In the genomic region with DNA sequence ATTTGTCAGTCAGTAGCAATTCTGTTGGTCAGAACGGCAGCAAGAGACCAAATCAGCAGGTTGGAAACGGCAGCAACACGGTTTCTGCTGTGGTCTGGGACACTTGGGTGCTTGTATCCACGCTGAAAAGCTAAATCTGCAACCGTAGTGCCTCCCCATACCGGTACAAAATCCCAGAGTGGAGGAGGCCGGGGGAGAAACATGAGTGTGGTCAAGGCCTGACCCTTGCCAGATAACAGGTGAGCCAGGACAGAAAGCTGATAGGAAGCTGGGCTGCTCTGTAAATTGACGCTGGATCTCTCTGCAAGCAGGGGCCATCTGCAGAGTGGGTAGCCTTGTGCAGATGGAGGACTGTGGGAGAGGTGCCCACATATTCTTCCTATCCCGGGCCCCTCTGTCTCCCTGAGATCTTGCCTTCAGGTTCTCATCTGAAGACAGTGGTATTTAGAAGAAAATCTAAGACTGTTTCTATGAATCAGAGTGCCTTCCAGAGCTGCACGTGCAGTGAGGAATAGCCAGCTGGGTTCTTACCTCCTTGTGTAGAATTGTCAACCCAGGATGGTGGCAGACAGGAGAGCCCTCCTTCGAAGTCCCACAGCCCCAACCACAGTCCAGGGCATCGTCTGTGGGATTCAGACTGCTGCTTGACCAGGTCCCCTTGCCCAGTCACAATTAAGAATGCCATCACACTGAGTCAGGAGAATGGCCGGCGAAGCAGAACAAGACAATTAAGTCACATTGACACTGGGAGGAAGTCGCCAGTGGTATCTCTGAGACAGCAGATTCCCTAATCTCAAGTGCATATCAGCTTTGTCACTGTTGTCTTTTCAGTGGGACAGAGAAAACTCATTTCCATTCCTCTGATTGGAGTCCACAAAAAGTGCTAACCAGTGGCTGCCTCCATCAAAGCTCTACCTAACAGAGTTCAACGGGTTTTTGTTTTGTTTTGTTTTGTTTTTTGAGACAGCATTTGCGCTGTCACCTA, we compare ENCODE assay signal across 8 cellular contexts.
DNase-seq lines count a peak whose midpoint lies in the region; ATAC-seq and TF ChIP-seq lines count a peak whose summit lies in the region.

No MANE protein-coding gene starts in this region.

- no peak for TF ChIP-seq CTCF in GM13976 (IDR thresholded peaks at IDR 0.05; ENCODE audit: borderline replicate concordance, control extremely low read depth, extremely low read depth, insufficient read depth, missing control alignments)

- H3K27me3 ChIP-seq in CD4-positive, CD25-positive, alpha-beta regulatory T cell (ENCODE audit: control insufficient read depth, insufficient read depth, low read length), result no peaks in the 10 kb centered on the region

- peak in 1 of 3 donors; percentile 46 for DNase-seq in CD4-positive, CD25-positive, alpha-beta regulatory T cell
- DNase-seq in T-helper 2 cell treated with Interferon-gamma antibody and Interleukin-4, amounts not matched to agents 5 μg/mL and 100 μg/mL, for 36 hours (ENCODE audit: low spot score), result no peak
- DNase-seq in medulla oblongata (ENCODE audit: extremely low spot score), result peak; percentile 16
- no peak for DNase-seq in T-helper 9 cell
- DNase-seq in COLO668 (lab: John Stamatoyannopoulos, UW; ENCODE audit: unreplicated experiment), result no peak
- DNase-seq in GM13976 (ENCODE audit: low spot score), result no peak
- DNase-seq in NCI-H82 treated with DMSO at 0.1 percent for 48 hours (lab: John Stamatoyannopoulos, UW; ENCODE audit: unreplicated experiment), result no peak

- peak; percentile 29 to 39 for ATAC-seq in CD4-positive, CD25-positive, alpha-beta regulatory T cell (ENCODE audit: low read depth in 2 of 2)
- peak; percentile 38 for ATAC-seq in HG02642 (IDR thresholded peaks at IDR 0.05; ENCODE audit: poor library complexity, unreplicated experiment)

- H3K4me3 ChIP-seq in CD4-positive, CD25-positive, alpha-beta regulatory T cell (ENCODE audit: low read depth, low read length), result peak overlapping the region; percentile 100

- H3K36me3 Mint-ChIP-seq in CD4-positive, CD25-positive, alpha-beta regulatory T cell, result peaks cover 4% of the 10 kb centered on the region
- peaks cover 9% of the 10 kb centered on the region for H3K36me3 Mint-ChIP-seq in T-helper 2 cell treated with Interferon-gamma antibody and Interleukin-4, amounts not matched to agents 5 μg/mL and 100 μg/mL, for 36 hours (ENCODE audit: low read depth)

- H3K4me1 ChIP-seq in CD4-positive, CD25-positive, alpha-beta regulatory T cell (ENCODE audit: control insufficient read depth, insufficient read depth, low read length, poor library complexity, severe bottlenecking), result peaks cover 80% of the 10 kb centered on the region

- H3K27ac ChIP-seq in CD4-positive, CD25-positive, alpha-beta regulatory T cell (ENCODE audit: insufficient read depth, low read length, poor library complexity, severe bottlenecking), result peak overlapping the region; percentile 91

- H3K4me3 Mint-ChIP-seq in CD4-positive, CD25-positive, alpha-beta regulatory T cell, result peak overlapping the region; percentile 85 to 95 (median 90)
- H3K4me3 Mint-ChIP-seq in T-helper 2 cell treated with Interferon-gamma antibody and Interleukin-4, amounts not matched to agents 5 μg/mL and 100 μg/mL, for 36 hours, result peak overlapping the region; percentile 89

- no peaks in the 10 kb centered on the region for H3K27me3 Mint-ChIP-seq in CD4-positive, CD25-positive, alpha-beta regulatory T cell
- no peaks in the 10 kb centered on the region for H3K27me3 Mint-ChIP-seq in T-helper 2 cell treated with Interferon-gamma antibody and Interleukin-4, amounts not matched to agents 5 μg/mL and 100 μg/mL, for 36 hours (ENCODE audit: low read depth)

- H3K9me3 Mint-ChIP-seq in CD4-positive, CD25-positive, alpha-beta regulatory T cell, result peaks cover 0 to under 1% (median 0%) of the 10 kb centered on the region in 7 donors
- no peaks in the 10 kb centered on the region for H3K9me3 Mint-ChIP-seq in T-helper 2 cell treated with Interferon-gamma antibody and Interleukin-4, amounts not matched to agents 5 μg/mL and 100 μg/mL, for 36 hours

- H3K36me3 ChIP-seq in CD4-positive, CD25-positive, alpha-beta regulatory T cell (ENCODE audit: control insufficient read depth, insufficient read depth, low read length), result peaks cover 10% of the 10 kb centered on the region

- H3K27ac Mint-ChIP-seq in CD4-positive, CD25-positive, alpha-beta regulatory T cell, result peak overlapping the region; percentile 88 to 93 (median 89)
- H3K27ac Mint-ChIP-seq in T-helper 2 cell treated with Interferon-gamma antibody and Interleukin-4, amounts not matched to agents 5 μg/mL and 100 μg/mL, for 36 hours, result peak overlapping the region; percentile 91

- H3K4me1 Mint-ChIP-seq in CD4-positive, CD25-positive, alpha-beta regulatory T cell, result peaks cover 23 to 89% (median 63%) of the 10 kb centered on the region in 4 donors
- peaks cover 54% of the 10 kb centered on the region for H3K4me1 Mint-ChIP-seq in T-helper 2 cell treated with Interferon-gamma antibody and Interleukin-4, amounts not matched to agents 5 μg/mL and 100 μg/mL, for 36 hours (ENCODE audit: low read depth)

- no peaks in the 10 kb centered on the region for H3K9me3 ChIP-seq in CD4-positive, CD25-positive, alpha-beta regulatory T cell (ENCODE audit: control insufficient read depth in 2 of 2, low read length in 2 of 2)

- in situ Hi-C loops in GM13976 (cut with MboI; ENCODE audit: low sequenced_read_pairs, unreplicated experiment), result no loop called here
